Comparison of ENCODE assay signal across 22 cellular contexts in genomic region chr9:27715651-27716050, GRCh38.
"Had no signal": no experiment of that assay in that cellular context is flagged by ENCODE, and none has a peak within 500 bp of the region (broad histone marks: within the 10 kb centered on the region; RNA-seq: fewer than 3 reads in every experiment).

No MANE protein-coding gene starts in this region.

- H3K4me3 ChIP-seq: gastrocnemius medialis, lower lobe of right lung, prostate gland, right atrium auricular region, smooth muscle cell, testis, tibial artery had no signal

- H3K4me1 Mint-ChIP-seq: natural killer cell; stimulated activated memory B cell treated with anti-CD40 and anti-IgM and Interleukin-4, amounts not matched to agents 10 μg/mL and 1 μg/mL and 100 μg/mL, for 72 hours had no signal

- H3K27me3 ChIP-seq: gastrocnemius medialis, right atrium auricular region, testis had no signal

- H3K27ac ChIP-seq: gastrocnemius medialis, lower lobe of right lung, prostate gland, right atrium auricular region, testis, tibial artery had no signal

- H3K4me2 ChIP-seq: smooth muscle cell had no signal

- H3K4me1 ChIP-seq: gastrocnemius medialis, lower lobe of right lung, prostate gland, right atrium auricular region, testis, tibial artery had no signal

- H3K4me3 Mint-ChIP-seq: dendritic cell treated with granulocyte-macrophage colony-stimulating factor and Interleukin-4, amounts not matched to agents 40 ng/mL and 50 ng/mL, for 4 days; natural killer cell; stimulated activated memory B cell treated with anti-CD40 and anti-IgM and Interleukin-4, amounts not matched to agents 10 μg/mL and 1 μg/mL and 100 μg/mL, for 72 hours had no signal

- DNase-seq: central memory CD4-positive, alpha-beta T cell; effector memory CD4-positive, alpha-beta T cell; gastrocnemius medialis; head of caudate nucleus; left colon; left ventricle myocardium superior; lower lobe of right lung; natural killer cell; stimulated activated CD4-positive, alpha-beta T cell treated with anti-CD3 and anti-CD28 coated beads, Interleukin-12 subunit alpha, Interleukin-12 subunit beta, amount 100 ng/mL, for 4 hours; stimulated activated CD4-positive, alpha-beta T cell treated with anti-CD3 and anti-CD28 coated beads, Interleukin-1b, Interleukin-23, amount 100 ng/mL, for 48 hours; stimulated activated CD4-positive, alpha-beta T cell treated with anti-CD3 and anti-CD28 coated beads, Interleukin-4, amount 100 ng/mL, for 1 hour; stimulated activated naive CD8-positive, alpha-beta T cell treated with anti-CD3 and anti-CD28 coated beads, Interleukin-15, Interleukin-2, amounts not matched to agents 100 U/mL and 50 U/mL, for 24 hours; substantia nigra; testis; tibial artery had no signal

- H3K9me3 Mint-ChIP-seq: dendritic cell treated with granulocyte-macrophage colony-stimulating factor and Interleukin-4, amounts not matched to agents 40 ng/mL and 50 ng/mL, for 4 days; stimulated activated memory B cell treated with anti-CD40 and anti-IgM and Interleukin-4, amounts not matched to agents 10 μg/mL and 1 μg/mL and 100 μg/mL, for 72 hours had no signal

- H3K36me3 Mint-ChIP-seq: natural killer cell; stimulated activated memory B cell treated with anti-CD40 and anti-IgM and Interleukin-4, amounts not matched to agents 10 μg/mL and 1 μg/mL and 100 μg/mL, for 72 hours had no signal

- H3K27ac Mint-ChIP-seq: dendritic cell treated with granulocyte-macrophage colony-stimulating factor and Interleukin-4, amounts not matched to agents 40 ng/mL and 50 ng/mL, for 4 days; natural killer cell; stimulated activated memory B cell treated with anti-CD40 and anti-IgM and Interleukin-4, amounts not matched to agents 10 μg/mL and 1 μg/mL and 100 μg/mL, for 72 hours had no signal

- H3K9me3 ChIP-seq: gastrocnemius medialis, lower lobe of right lung, prostate gland, right atrium auricular region, testis, tibial artery had no signal

- FAIRE-seq: colon, endometrium had no signal

- H3K36me3 ChIP-seq: gastrocnemius medialis, lower lobe of right lung, prostate gland, right atrium auricular region, tibial artery had no signal
